ENCODE assay signal across 32 cellular contexts in genomic region chr10:3793553-3793952, GRCh38.
"Had no signal": no experiment of that assay in that cellular context is flagged by ENCODE, and none has a peak within 500 bp of the region (broad histone marks: within the 10 kb centered on the region; RNA-seq: fewer than 3 reads in every experiment).

No MANE protein-coding gene starts in this region.

- H3K9me3 Mint-ChIP-seq: effector memory CD8-positive, alpha-beta T cell had no signal

- H3K36me3 ChIP-seq: adrenal gland, WERI-Rb-1 had no signal

- ATAC-seq: activated CD4-positive, CD25-positive, alpha-beta regulatory T cell treated with anti-CD3 and anti-CD28 coated beads, Interleukin-2, amount 50 U/mL, for 24 hours; activated naive CD4-positive, alpha-beta T cell treated with anti-CD3 and anti-CD28 coated beads, Interleukin-2, amount 50 U/mL, for 72 hours; activated naive CD8-positive, alpha-beta T cell treated with anti-CD3 and anti-CD28 coated beads, Interleukin-2, amount 50 U/mL, for 24 hours; activated T-cell treated with anti-CD3 and anti-CD28 coated beads, Interleukin-2, amount 50 U/mL, for 72 hours; body of pancreas; effector memory CD8-positive, alpha-beta T cell; T-helper 17 cell had no signal

- FAIRE-seq: colon, frontal cortex had no signal

- H3K9me3 ChIP-seq: body of pancreas had no signal

- H3K4me1 ChIP-seq: adrenal gland, body of pancreas had no signal

- H3K27me3 ChIP-seq: adrenal gland, body of pancreas had no signal

- H3K27ac Mint-ChIP-seq: activated CD4-positive, alpha-beta memory T cell treated with anti-CD3 and anti-CD28 coated beads, Interleukin-2, amount 10 ng/mL, durations not matched to agents 7 days and 5 days; activated naive CD4-positive, alpha-beta T cell treated with anti-CD3 and anti-CD28 coated beads, Interleukin-2, amount 10 ng/mL, durations not matched to agents 7 days and 5 days; activated naive CD4-positive, alpha-beta T cell treated with anti-CD3 and anti-CD28 coated beads, Interleukin-2, amount 50 U/mL, for 72 hours; activated T-cell treated with anti-CD3 and anti-CD28 coated beads, Interleukin-2, amount 50 U/mL, for 24 hours; activated T-cell treated with anti-CD3 and anti-CD28 coated beads, Interleukin-2, amount 50 U/mL, for 72 hours; effector memory CD8-positive, alpha-beta T cell; T-helper 17 cell; T-helper 2 cell treated with Interferon-gamma antibody and Interleukin-4, amounts not matched to agents 5 μg/mL and 100 μg/mL, for 36 hours had no signal

- H3K27ac ChIP-seq: adrenal gland, body of pancreas, WERI-Rb-1 had no signal

- H3K4me3 ChIP-seq: adrenal gland, body of pancreas had no signal

- DNase-seq: activated B cell treated with CpG ODN at 0.5 μM for 24 hours; activated CD4-positive, alpha-beta memory T cell treated with anti-CD3 and anti-CD28 coated beads, Interleukin-2, amount 10 ng/mL, durations not matched to agents 7 days and 5 days; activated CD4-positive, alpha-beta T cell treated with anti-CD3 and anti-CD28 coated beads for 48 hours; activated CD8-positive, alpha-beta memory T cell treated with anti-CD3 and anti-CD28 coated beads, Interleukin-2, amount 50 U/mL, for 48 hours; activated gamma-delta T cell; activated naive CD4-positive, alpha-beta T cell; activated naive CD4-positive, alpha-beta T cell treated with anti-CD3 and anti-CD28 coated beads, Interleukin-2, amount 10 ng/mL, durations not matched to agents 7 days and 5 days; activated naive CD8-positive, alpha-beta T cell treated with anti-CD3 and anti-CD28 coated beads, Interleukin-2, amount 50 U/mL, for 24 hours; activated T-cell treated with anti-CD3 and anti-CD28 coated beads for 4 hours; activated T-cell treated with anti-CD3 and anti-CD28 coated beads, Interleukin-2, amount 50 U/mL, for 24 hours; activated T-cell treated with anti-CD3 and anti-CD28 coated beads, Interleukin-2, amount 50 U/mL, for 72 hours; adrenal gland; amygdala; aorta; body of pancreas; caudate nucleus; cortex of kidney; dermis blood vessel endothelial cell; effector CD4-positive, alpha-beta T cell; effector memory CD8-positive, alpha-beta T cell; erythroblast; foreskin fibroblast; head of caudate nucleus; T-helper 1 cell; T-helper 17 cell; T1000; WERI-Rb-1 had no signal

- H3K4me3 Mint-ChIP-seq: activated B cell treated with CpG ODN at 0.5 μM for 24 hours; activated CD4-positive, alpha-beta memory T cell treated with anti-CD3 and anti-CD28 coated beads, Interleukin-2, amount 10 ng/mL, durations not matched to agents 7 days and 5 days; activated naive CD4-positive, alpha-beta T cell treated with anti-CD3 and anti-CD28 coated beads, Interleukin-2, amount 10 ng/mL, durations not matched to agents 7 days and 5 days; activated naive CD8-positive, alpha-beta T cell treated with anti-CD3 and anti-CD28 coated beads, Interleukin-2, amount 50 U/mL, for 24 hours; activated T-cell treated with anti-CD3 and anti-CD28 coated beads, Interleukin-2, amount 50 U/mL, for 24 hours; activated T-cell treated with anti-CD3 and anti-CD28 coated beads, Interleukin-2, amount 50 U/mL, for 72 hours; effector memory CD8-positive, alpha-beta T cell; T-helper 17 cell; T-helper 2 cell treated with Interferon-gamma antibody and Interleukin-4, amounts not matched to agents 5 μg/mL and 100 μg/mL, for 36 hours had no signal
